18 cellular contexts compared by ENCODE assay signal in genomic region chr9:14223081-14223480, GRCh38.
DNase-seq lines count a peak whose midpoint lies in the region; ATAC-seq, FAIRE-seq and TF ChIP-seq lines count a peak whose summit lies in the region.
"Had no signal": no experiment of that assay in that cellular context is flagged by ENCODE, and none has a peak within 500 bp of the region (broad histone marks: within the 10 kb centered on the region; RNA-seq: fewer than 3 reads in every experiment).

No MANE protein-coding gene starts in this region.

- CTCF ChIA-PET in PC-9 (lab: Charles Lee), result no interaction called here

- H3K36me3 ChIP-seq in right atrium auricular region, result no peaks in the 10 kb centered on the region
- no peaks in the 10 kb centered on the region for H3K36me3 ChIP-seq in PC-9 (ENCODE audit: low read depth)
- no peaks in the 10 kb centered on the region for H3K36me3 ChIP-seq in pancreas
- H3K36me3 ChIP-seq: BLaER1 treated with 17β-estradiol and CSF1 and Interleukin-3, amounts not matched to agents 10 nM and 100 nM had no signal

- no peak for FAIRE-seq in pancreas (lab: Jason Lieb, UNC)
- FAIRE-seq: GM12878, GM18507 had no signal

- H3K9me3 ChIP-seq in right atrium auricular region (no peaks in the 10 kb centered on the region), PC-9 (ENCODE audit: insufficient read depth, low read depth) (no peaks in the 10 kb centered on the region), pancreas (no peaks in the 10 kb centered on the region)
- H3K9me3 ChIP-seq: BLaER1 treated with 17β-estradiol and CSF1 and Interleukin-3, amounts not matched to agents 10 nM and 100 nM had no signal

- peaks cover 6% of the 10 kb centered on the region for H3K27me3 Mint-ChIP-seq in endothelial cell (ENCODE audit: unreplicated experiment)
- H3K27me3 Mint-ChIP-seq: CD4-positive, CD25-positive, alpha-beta regulatory T cell had no signal

- WGBS in pancreas, 2 donors, result 44 to 50% methylated on average over 5 of the region's 5 CpGs

- no peaks in the 10 kb centered on the region for H3K27me3 ChIP-seq in right atrium auricular region
- no peaks in the 10 kb centered on the region for H3K27me3 ChIP-seq in PC-9 (ENCODE audit: insufficient read depth, low read depth)
- H3K27me3 ChIP-seq in pancreas, result no peaks in the 10 kb centered on the region
- H3K27me3 ChIP-seq: BLaER1 treated with 17β-estradiol and CSF1 and Interleukin-3, amounts not matched to agents 10 nM and 100 nM had no signal

- H3K36me3 Mint-ChIP-seq in endothelial cell (ENCODE audit: low read depth, unreplicated experiment), result peaks cover 22% of the 10 kb centered on the region
- H3K36me3 Mint-ChIP-seq: CD4-positive, CD25-positive, alpha-beta regulatory T cell had no signal

- no peak overlapping the region for H3K4me2 ChIP-seq in PC-9
- H3K4me2 ChIP-seq: BLaER1 treated with 17β-estradiol and CSF1 and Interleukin-3, amounts not matched to agents 10 nM and 100 nM had no signal

- no TSS peak for BruUV-seq in PC-9 (replicated peaks; lab: Mats Ljungman, UMichigan)

- H3K4me3 Mint-ChIP-seq in endothelial cell (ENCODE audit: unreplicated experiment), result no peak overlapping the region
- H3K4me3 Mint-ChIP-seq: CD4-positive, CD25-positive, alpha-beta regulatory T cell; HFFc6 had no signal

- H3K27ac ChIP-seq in right atrium auricular region, result peak overlapping the region in 1 of 2 donors; percentile 13
- H3K27ac ChIP-seq in PC-9, result peak overlapping the region; percentile 95; the same call in 1 of the 2 replicates
- H3K27ac ChIP-seq in pancreas, result no peak overlapping the region
- H3K27ac ChIP-seq: 22Rv1; BLaER1 treated with 17β-estradiol and CSF1 and Interleukin-3, amounts not matched to agents 10 nM and 100 nM had no signal

- H3K4me1 Mint-ChIP-seq in endothelial cell (ENCODE audit: unreplicated experiment), result peaks cover 50% of the 10 kb centered on the region
- H3K4me1 Mint-ChIP-seq: CD4-positive, CD25-positive, alpha-beta regulatory T cell had no signal

- H3K79me2 ChIP-seq in PC-9 (ENCODE audit: low read depth), result peaks cover 30% of the 10 kb centered on the region

- DNase-seq in Right ventricle myocardium superior (no peak), right atrium auricular region (ENCODE audit: low spot score) (no peak), PC-9 (no peak), endothelial cell (ENCODE audit: low spot score) (no peak), pancreas (no peak), A172 (ENCODE audit: low spot score) (no peak)
- no peak for DNase-seq in stimulated activated CD4-positive, alpha-beta T cell treated with anti-CD3 and anti-CD28 coated beads, Interleukin-15, amount 100 ng/mL, for 24 hours
- DNase-seq: ACHN; CD4-positive, CD25-positive, alpha-beta regulatory T cell; DMS 273 treated with DMSO at 0.1 percent for 48 hours; HCEC 1CT; HFFc6; IMR-90 had no signal

- no peaks in the 10 kb centered on the region for H3K9me2 ChIP-seq in PC-9 (ENCODE audit: insufficient read depth)

- no peaks in the 10 kb centered on the region for H3K9me3 Mint-ChIP-seq in endothelial cell (ENCODE audit: unreplicated experiment)
- H3K9me3 Mint-ChIP-seq: HFFc6 had no signal

- H3K27ac Mint-ChIP-seq in endothelial cell (ENCODE audit: unreplicated experiment), result peak overlapping the region; percentile 16
- H3K27ac Mint-ChIP-seq: CD4-positive, CD25-positive, alpha-beta regulatory T cell; HFFc6 had no signal

- ATAC-seq in Right ventricle myocardium superior (ENCODE audit: poor library complexity) (peak; percentile 11), pancreas (peak in 3 of 4 donors; percentile 27 to 48 (median 32)), HG03159 (IDR thresholded peaks at IDR 0.05; ENCODE audit: unreplicated experiment) (no peak)
- ATAC-seq: GM12878 had no signal

- POLR2A ChIA-PET in PC-9 (lab: Charles Lee; ENCODE audit: unreplicated experiment), result no interaction called here

- peaks cover 0 to 55% of the 10 kb centered on the region in 2 donors for H3K4me1 ChIP-seq in right atrium auricular region
- H3K4me1 ChIP-seq in PC-9 (replicated peaks; ENCODE audit: insufficient read depth), result peaks cover 19% of the 10 kb centered on the region
- H3K4me1 ChIP-seq in pancreas, result peaks cover 9 to 24% (median 19%) of the 10 kb centered on the region in 3 donors

- intact Hi-C loops in Right ventricle myocardium superior (cut with DNase I), result no loop called here
- intact Hi-C loops in PC-9 (cut with micrococcal nuclease; ENCODE audit: unreplicated experiment), result loop anchor here (5.0 kb wide), 2 partner anchors 51 to 89 kb away; partner anchors contain the start of gene NFIB
- intact Hi-C loops in pancreas (cut with DNase I), result no loop called here

- peaks cover 17% of the 10 kb centered on the region for H3F3A ChIP-seq in PC-9 (ENCODE audit: insufficient read depth, low read depth)

- H3K4me3 ChIP-seq in right atrium auricular region, result no peak overlapping the region
- no peak overlapping the region for H3K4me3 ChIP-seq in PC-9
- H3K4me3 ChIP-seq in pancreas, result no peak overlapping the region
- H3K4me3 ChIP-seq: BLaER1 treated with 17β-estradiol and CSF1 and Interleukin-3, amounts not matched to agents 10 nM and 100 nM; GM12878 had no signal

- no peak overlapping the region for H2AFZ ChIP-seq in PC-9

- no peaks in the 10 kb centered on the region for H4K20me1 ChIP-seq in PC-9 (ENCODE audit: insufficient read depth)
- H4K20me1 ChIP-seq: BLaER1 treated with 17β-estradiol and CSF1 and Interleukin-3, amounts not matched to agents 10 nM and 100 nM had no signal

- TF ChIP-seq CTCF in right atrium auricular region (IDR thresholded peaks at IDR 0.05) (no peak), PC-9 (conservative IDR thresholded peaks at IDR 0.05) (no peak), endothelial cell (IDR thresholded peaks at IDR 0.05; ENCODE audit: unreplicated experiment) (no peak), pancreas (IDR thresholded peaks at IDR 0.05) (no peak)
